14 cellular contexts compared by ENCODE assay signal in the genomic region with DNA sequence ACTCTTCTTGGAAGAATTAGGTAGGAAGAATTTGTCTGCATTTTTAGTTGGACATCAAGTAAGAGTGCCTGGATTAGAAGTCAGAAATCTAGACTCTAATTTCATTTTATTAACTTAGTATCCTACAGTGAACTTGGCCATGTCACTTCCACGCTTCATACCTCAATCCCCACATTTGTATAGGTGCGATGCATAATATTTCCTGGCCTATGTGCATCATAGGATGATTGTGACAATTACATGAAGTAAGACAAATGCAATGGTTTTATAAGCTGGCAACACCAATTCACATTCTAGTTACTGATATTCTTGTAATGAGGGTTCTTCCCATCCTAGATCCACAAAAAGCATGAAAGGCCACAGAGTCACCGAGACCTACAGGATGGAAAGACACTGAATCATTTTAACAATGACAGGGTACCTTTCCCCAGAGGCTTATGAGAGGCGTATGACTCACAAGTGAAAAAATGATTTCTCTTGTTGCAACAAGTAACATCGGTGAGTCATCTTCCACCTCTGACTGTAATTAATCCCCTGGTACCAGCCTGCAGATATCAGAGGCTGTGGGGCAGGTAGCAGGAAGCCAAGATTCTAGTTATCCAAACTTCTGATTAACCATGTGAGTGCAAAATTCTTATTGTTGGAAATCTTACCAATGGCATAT. TPM values are rescaled to one million over a fixed set of nuclear protein-coding genes. Genes with fewer than 3 reads are reported as not detected.
DNase-seq lines count a peak whose midpoint lies in the region; FAIRE-seq and TF ChIP-seq lines count a peak whose summit lies in the region.
"Had no signal": no experiment of that assay in that cellular context is flagged by ENCODE, and none has a peak within 500 bp of the region (broad histone marks: within the 10 kb centered on the region; RNA-seq: fewer than 3 reads in every experiment).

No MANE protein-coding gene starts in this region.

- DNase-seq in MCF 10A (ENCODE audit: unreplicated experiment) (peak; percentile 95), breast epithelium (ENCODE audit: low spot score in 2 of 2) (no peak), RCC 7860 (ENCODE audit: low spot score) (peak; percentile 79), fibroblast of mammary gland (ENCODE audit: low read depth) (peak; percentile 85), colonic mucosa (no peak), NCI-H1417 (lab: John Stamatoyannopoulos, UW) (no peak), GM13977 (ENCODE audit: low spot score) (no peak)
- DNase-seq in activated effector memory CD4-positive, alpha-beta T cell treated with Interleukin-2 at 50 U/mL for 16 hours, result no peak
- DNase-seq: activated CD4-positive, alpha-beta T cell treated with anti-CD3 and anti-CD28 coated beads, Interleukin-2, amount 50 U/mL, for 4 hours; NCI-H1092 had no signal

- no peaks in the 10 kb centered on the region for H3K27me3 Mint-ChIP-seq in MCF 10A (ENCODE audit: insufficient read depth, unreplicated experiment)
- H3K27me3 Mint-ChIP-seq: stimulated activated naive CD8-positive, alpha-beta T cell treated with anti-CD3 and anti-CD28 coated beads, Interleukin-15, Interleukin-2, amounts not matched to agents 100 ng/mL and 50 ng/mL, for 24 hours had no signal

- peaks cover 6% of the 10 kb centered on the region for H3K9me3 Mint-ChIP-seq in MCF 10A (ENCODE audit: unreplicated experiment)
- H3K9me3 Mint-ChIP-seq: brain had no signal

- peaks cover 13% of the 10 kb centered on the region for H3K4me1 Mint-ChIP-seq in MCF 10A (ENCODE audit: insufficient read depth, unreplicated experiment)
- H3K4me1 Mint-ChIP-seq: brain had no signal

- H3K9me3 ChIP-seq in breast epithelium (no peaks in the 10 kb centered on the region), colonic mucosa (no peaks in the 10 kb centered on the region)
- H3K9me3 ChIP-seq: SJSA1 had no signal

- intact Hi-C loops in MCF 10A (cut with micrococcal nuclease) (no loop called here), breast epithelium (cut with DNase I; ENCODE audit: low total_unique reads) (loop anchor here (5.0 kb wide), 1 partner anchor 460 kb away; the partner anchor contains the start of gene PRG2), colonic mucosa (cut with DNase I) (no loop called here)

- FAIRE-seq in RCC 7860 (lab: Jason Lieb, UNC), result peak; percentile 54

- H3K27ac ChIP-seq in breast epithelium (no peak overlapping the region), colonic mucosa (no peak overlapping the region)
- H3K27ac ChIP-seq: C4-2B, SJSA1 had no signal

- H3K27me3 ChIP-seq in breast epithelium, result no peaks in the 10 kb centered on the region
- no peaks in the 10 kb centered on the region for H3K27me3 ChIP-seq in colonic mucosa
- H3K27me3 ChIP-seq: SJSA1 had no signal

- in situ Hi-C loops in GM13977 (cut with MboI; ENCODE audit: low pct_unique_long_range_greater_than_20kb, low sequenced_read_pairs, unreplicated experiment), result no loop called here

- POLR2A ChIA-PET in MCF 10A (lab: Yijun Ruan, JAX), result interaction anchor here (1.2 to 1.3 kb wide), 2 partner anchors 10 to 59 kb away, joined by 3 to 4 read pairs; no protein-coding TSS in a partner anchor

- TF ChIP-seq CTCF in MCF 10A (IDR thresholded peaks at IDR 0.05; ENCODE audit: unreplicated experiment) (no peak), breast epithelium (IDR thresholded peaks at IDR 0.05) (no peak), fibroblast of mammary gland (conservative IDR thresholded peaks at IDR 0.05; ENCODE audit: control insufficient read depth, insufficient read depth, low read depth, low read length) (no peak), colonic mucosa (IDR thresholded peaks at IDR 0.05) (no peak), GM13977 (IDR thresholded peaks at IDR 0.05; ENCODE audit: extremely low read depth, insufficient read depth, missing control alignments) (no peak)

- H3K36me3 Mint-ChIP-seq in MCF 10A (ENCODE audit: insufficient read depth, unreplicated experiment), result no peaks in the 10 kb centered on the region
- H3K36me3 Mint-ChIP-seq: brain had no signal

- no peaks in the 10 kb centered on the region for H3K4me1 ChIP-seq in breast epithelium
- no peaks in the 10 kb centered on the region for H3K4me1 ChIP-seq in colonic mucosa

- no TSS peak for BruUV-seq in MCF 10A (replicated peaks; lab: Mats Ljungman, UMichigan)

- no peak overlapping the region for H3K4me3 Mint-ChIP-seq in MCF 10A (ENCODE audit: unreplicated experiment)
- H3K4me3 Mint-ChIP-seq: brain; stimulated activated naive CD8-positive, alpha-beta T cell treated with anti-CD3 and anti-CD28 coated beads, Interleukin-15, Interleukin-2, amounts not matched to agents 100 ng/mL and 50 ng/mL, for 24 hours had no signal

- CTCF ChIA-PET in MCF 10A (lab: Yijun Ruan, JAX), result interaction anchor here (0.5 to 1.4 kb wide), 6 partner anchors 34 to 850 kb away, joined by 3 to 5 read pairs (median 3); no protein-coding TSS in a partner anchor

- H3K27ac Mint-ChIP-seq in MCF 10A (ENCODE audit: low read depth, unreplicated experiment), result peak overlapping the region; percentile 52
- H3K27ac Mint-ChIP-seq: brain; stimulated activated naive CD8-positive, alpha-beta T cell treated with anti-CD3 and anti-CD28 coated beads, Interleukin-15, Interleukin-2, amounts not matched to agents 100 ng/mL and 50 ng/mL, for 24 hours had no signal

- no peak overlapping the region for H3K9ac ChIP-seq in colonic mucosa (ENCODE audit: low read depth in 2 of 2, low read length in 2 of 2)

- TF ChIP-seq POLR2A in breast epithelium (IDR thresholded peaks at IDR 0.05), result no peak

- no peaks in the 10 kb centered on the region for H3K36me3 ChIP-seq in breast epithelium
- H3K36me3 ChIP-seq in colonic mucosa, result no peaks in the 10 kb centered on the region
- H3K36me3 ChIP-seq: SJSA1 had no signal

- H3K4me3 ChIP-seq in breast epithelium (no peak overlapping the region), fibroblast of mammary gland (ENCODE audit: control insufficient read depth, low read depth, low read length) (no peak overlapping the region), colonic mucosa (no peak overlapping the region)
- H3K4me3 ChIP-seq: SJSA1 had no signal

RNA-seq across cellular contexts. Expression of gene OR5AK2, which starts 56.0 kb away (rescaled TPM):
- total RNA-seq in MCF 10A (2022), result not detected in 2 replicates
- not detected for total RNA-seq in breast epithelium
- not detected for total RNA-seq in colonic mucosa
- total RNA-seq: SJSA1 had no signal

Comparison
In these comparisons a context has a peak if more than half of its experiments do, and no peak if none do; other contexts are left out.
1. DNase-seq: peak in MCF 10A (single experiment), RCC 7860 (single experiment) and fibroblast of mammary gland (single experiment); none in breast epithelium (0 of 2), colonic mucosa (single experiment), NCI-H1417 (0 of 3), GM13977 (single experiment) and activated effector memory CD4-positive, alpha-beta T cell treated with Interleukin-2 at 50 U/mL for 16 hours (single experiment).